25 cellular contexts compared by ENCODE assay signal in the genomic region with DNA sequence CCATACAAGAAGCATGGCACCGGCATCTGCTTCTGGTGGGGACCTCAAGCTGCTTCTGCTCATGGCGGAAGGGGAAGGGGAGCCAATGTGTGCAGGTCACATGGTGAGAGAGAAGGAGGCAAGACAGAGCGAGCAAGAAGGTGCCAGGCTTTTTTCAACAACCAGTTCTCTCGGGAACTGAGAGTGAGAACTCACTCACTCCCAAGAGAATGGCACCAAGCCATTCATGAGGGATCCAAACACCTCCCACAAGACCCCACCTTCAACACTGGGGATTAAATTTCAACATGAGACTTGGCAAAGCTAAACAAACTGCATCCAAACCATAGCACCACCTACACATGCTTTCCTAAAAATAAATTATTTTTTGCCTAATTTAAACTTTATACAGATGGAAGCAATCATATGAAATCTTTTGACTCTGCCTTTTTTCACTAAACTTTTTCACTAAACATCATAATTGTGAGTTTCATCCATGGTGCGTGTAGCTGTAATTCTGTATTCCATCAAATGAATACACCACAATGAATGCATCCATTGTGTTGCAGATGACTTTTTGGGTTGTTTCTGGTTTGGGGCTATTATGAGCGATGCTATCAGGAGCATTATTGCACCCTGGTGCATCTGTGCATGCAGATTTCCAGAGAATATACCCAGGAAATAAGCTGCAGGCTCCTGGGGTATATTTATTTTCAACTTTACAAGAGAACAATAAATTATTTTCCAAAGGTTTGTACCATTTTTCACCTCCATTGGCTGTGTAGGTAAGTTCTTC. TPM values are rescaled to one million over a fixed set of nuclear protein-coding genes. Genes with fewer than 3 reads are reported as not detected.
A peak's percentile ranks its signal among the peaks of the same experiment; 100 is the strongest.
DNase-seq lines count a peak whose midpoint lies in the region; ATAC-seq and TF ChIP-seq lines count a peak whose summit lies in the region.
"Had no signal": no experiment of that assay in that cellular context is flagged by ENCODE, and none has a peak within 500 bp of the region (broad histone marks: within the 10 kb centered on the region; RNA-seq: fewer than 3 reads in every experiment).

No MANE protein-coding gene starts in this region.

- H3K27me3 ChIP-seq in SJSA1 (replicated peaks), result no peaks in the 10 kb centered on the region
- H3K27me3 ChIP-seq: BLaER1 treated with 17β-estradiol and CSF1 and Interleukin-3, amounts not matched to agents 10 nM and 100 nM had no signal

- H3K4me3 ChIP-seq in SJSA1, result no peak overlapping the region
- H3K4me3 ChIP-seq in fibroblast of the aortic adventitia (ENCODE audit: low read depth, low read length), result no peak overlapping the region
- H3K4me3 ChIP-seq: BLaER1 treated with 17β-estradiol and CSF1 and Interleukin-3, amounts not matched to agents 10 nM and 100 nM; K562 had no signal

- DNase-seq in NCI-H1436 (lab: John Stamatoyannopoulos, UW), result peak; percentile 10
- DNase-seq in NCI-H1436 treated with DMSO at 0.1 percent for 48 hours (lab: John Stamatoyannopoulos, UW), result no peak
- DNase-seq in SJSA1 (ENCODE audit: low read depth in 1 of 2, low spot score in 2 of 2), result peak; percentile 8 to 52
- peak; percentile 77 for DNase-seq in fibroblast of the aortic adventitia (ENCODE audit: low read depth)
- peak; percentile 39 for DNase-seq in superior temporal gyrus (ENCODE audit: extremely low spot score)
- DNase-seq in 8988T, result no peak
- no peak for DNase-seq in NCI-H1694 (lab: John Stamatoyannopoulos, UW)
- DNase-seq: CD4-positive, alpha-beta T cell; COR-L47; DMS79 treated with DMSO at 0.1 percent for 48 hours; GF-D8; GOT3; HCEC 1CT; Kasumi-1; NCI-H1092 treated with DMSO at 0.1 percent for 48 hours; NCI-H2029 treated with DMSO at 0.1 percent for 48 hours; NCI-H446; NCI-H524 treated with DMSO at 0.1 percent for 48 hours; NCI-H82; NK-92 treated with Interleukin-12 subunit alpha and Interleukin-12 subunit beta, amount 100 ng/mL, for 24 hours; PC-3 had no signal

- no peak overlapping the region for H3K27ac ChIP-seq in SJSA1
- H3K27ac ChIP-seq: 22Rv1; BLaER1 treated with 17β-estradiol and CSF1 and Interleukin-3, amounts not matched to agents 10 nM and 100 nM had no signal

- peaks cover 4% of the 10 kb centered on the region; the same call in 1 of the 2 replicates for H3K4me1 ChIP-seq in SJSA1 (replicated peaks)

- ATAC-seq in HG02588 (IDR thresholded peaks at IDR 0.05; ENCODE audit: unreplicated experiment), result no peak
- ATAC-seq: K562, PC-3 had no signal

- H3K9me3 ChIP-seq in SJSA1 (replicated peaks), result no peaks in the 10 kb centered on the region
- H3K9me3 ChIP-seq: BLaER1 treated with 17β-estradiol and CSF1 and Interleukin-3, amounts not matched to agents 10 nM and 100 nM had no signal

- TF ChIP-seq CTCF in fibroblast of the aortic adventitia (IDR thresholded peaks at IDR 0.05; ENCODE audit: insufficient read depth, low read length), result no peak

- H3K36me3 ChIP-seq in SJSA1, result peaks cover 13% of the 10 kb centered on the region; the same call in 1 of the 2 replicates
- H3K36me3 ChIP-seq: BLaER1 treated with 17β-estradiol and CSF1 and Interleukin-3, amounts not matched to agents 10 nM and 100 nM had no signal

RNA-seq across cellular contexts. Expression of gene IPO5, which starts 14.6 kb away (rescaled TPM):
- 111 and 146 TPM in 2 replicates for total RNA-seq in SJSA1 (2014; rRNA removed; shearing (Covaris generic))
- total RNA-seq in fibroblast of the aortic adventitia (ENCODE audit: low replicate concordance), result 212 and 286 TPM in 2 replicates

Comparison
In these comparisons a context has a peak if more than half of its experiments do, and no peak if none do; other contexts are left out.
1. DNase-seq: peak in NCI-H1436 (single experiment), SJSA1 (2 of 2), fibroblast of the aortic adventitia (single experiment) and superior temporal gyrus (single experiment); none in NCI-H1436 treated with DMSO at 0.1 percent for 48 hours (single experiment), 8988T (single experiment) and NCI-H1694 (single experiment).